ENCODE assay signal across 8 cellular contexts in the genomic region with DNA sequence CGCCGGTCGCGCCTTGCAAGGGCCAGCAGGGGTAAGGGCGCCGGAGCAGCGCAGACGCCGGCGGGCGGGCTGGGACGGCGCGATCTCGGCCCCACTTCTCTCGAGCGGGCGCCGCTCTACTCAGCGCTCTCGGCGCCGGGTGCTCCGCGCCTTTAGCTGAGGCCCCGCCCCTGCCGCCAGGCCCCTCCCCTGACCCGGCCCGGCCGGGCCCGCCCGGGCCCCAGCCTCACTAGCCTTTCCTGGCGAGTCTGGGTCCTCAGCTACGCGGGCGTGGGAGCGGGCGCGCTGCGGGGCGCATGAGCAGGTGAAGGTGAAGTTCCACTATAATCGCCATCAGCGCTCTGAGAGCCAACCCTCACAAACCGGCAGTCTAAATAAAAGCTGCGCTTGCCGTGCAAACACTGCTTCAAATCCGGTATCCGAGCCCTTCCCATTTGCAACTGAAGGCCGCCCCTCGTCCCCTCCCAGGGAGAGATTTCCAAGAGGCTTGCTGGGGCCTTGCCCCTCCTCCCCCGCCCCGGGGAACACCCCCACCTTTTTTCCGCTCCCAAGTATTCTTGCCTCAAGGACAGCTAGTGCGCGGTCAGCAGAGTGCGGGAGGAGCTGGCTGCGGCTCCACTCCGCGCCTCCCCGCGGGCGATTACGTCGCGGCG. TPM values are rescaled to one million over a fixed set of nuclear protein-coding genes. Genes with fewer than 3 reads are reported as not detected.
DNase-seq lines count a peak whose midpoint lies in the region; ATAC-seq, FAIRE-seq and TF ChIP-seq lines count a peak whose summit lies in the region.

Gene RPP25 (minus strand): TSS at position 125 of the 653 bp plus-strand sequence. CDS start 189 bp downstream, outside the sequence.

- peak; percentile 47 for TF ChIP-seq POLR2A in GM10847 (IDR thresholded peaks at IDR 0.05; ENCODE audit: extremely low read depth, insufficient read length)

- H2AFZ ChIP-seq in keratinocyte (ENCODE audit: control insufficient read depth, low read length): peak within 1 kb of the TSS; percentile 77

- no peaks in the 10 kb centered on the region for H4K20me1 ChIP-seq in keratinocyte (ENCODE audit: control insufficient read depth, extremely low read depth, insufficient read depth, low read length)

- TF ChIP-seq CTCF in keratinocyte (optimal IDR thresholded peaks at IDR 0.05 in 1 of 3, IDR thresholded peaks at IDR 0.05 in 1 of 3, conservative IDR thresholded peaks at IDR 0.05 in 1 of 3; ENCODE audit: extremely low read depth in 1 of 3, insufficient read depth in 2 of 3, low read length in 3 of 3): no peak

- H3K9me1 ChIP-seq in keratinocyte (ENCODE audit: control insufficient read depth, extremely low read depth, insufficient read depth, low read length): no peaks in the 10 kb centered on the region

- no peak within 1 kb of the TSS for H3K27ac ChIP-seq in keratinocyte (ENCODE audit: control insufficient read depth, insufficient read depth, low read length)

- H3K4me2 ChIP-seq in keratinocyte (ENCODE audit: control insufficient read depth, extremely low read depth, insufficient read depth, low read depth, low read length): peak within 1 kb of the TSS; percentile 74

- no peaks in the 10 kb centered on the region for H3K36me3 ChIP-seq in keratinocyte (ENCODE audit: control insufficient read depth in 2 of 2, extremely low read depth in 1 of 2, insufficient read depth in 2 of 2, low read length in 2 of 2)

- ATAC-seq in HG02588 (IDR thresholded peaks at IDR 0.05; ENCODE audit: unreplicated experiment): peak; percentile 79

- peak; percentile 44 for DNase-seq in NCI-H1417 treated with DMSO at 0.1 percent for 48 hours (lab: John Stamatoyannopoulos, UW)
- peak; percentile 26 to 46 (median 34) for DNase-seq in activated CD4-positive, CD25-positive, alpha-beta regulatory T cell (lab: John Stamatoyannopoulos, UW)
- DNase-seq in cerebellar cortex (ENCODE audit: low spot score): peak; percentile 56
- DNase-seq in keratinocyte (ENCODE audit: low read depth, low spot score): no peak
- peak; percentile 47 to 72 for DNase-seq in stimulated activated CD4-positive, alpha-beta T cell treated with anti-CD3 and anti-CD28 coated beads, Interleukin-12 subunit alpha, Interleukin-12 subunit beta, amount 100 ng/mL, for 24 hours (ENCODE audit: low read depth in 2 of 2)
- DNase-seq in 8988T: no peak

- dilution Hi-C loops in keratinocyte (cut with MboI; ENCODE audit: extremely low pct_ligation_motif_present, low sequenced_read_pairs): no loop called here

- peaks cover 39% of the 10 kb centered on the region for H3K27me3 ChIP-seq in keratinocyte (ENCODE audit: control insufficient read depth, extremely low read depth, insufficient read depth, low read length)

- H3K9ac ChIP-seq in keratinocyte (ENCODE audit: control insufficient read depth, extremely low read depth, insufficient read depth, low read length): peak within 1 kb of the TSS; percentile 47

- H3K4me1 ChIP-seq in keratinocyte (ENCODE audit: control insufficient read depth, extremely low read depth, insufficient read depth, low read length): peaks cover 9% of the 10 kb centered on the region

- H3K9me3 ChIP-seq in keratinocyte (ENCODE audit: control insufficient read depth, low read depth, low read length): no peaks in the 10 kb centered on the region

- H3K79me2 ChIP-seq in keratinocyte (ENCODE audit: control insufficient read depth, insufficient read depth, low read length): no peaks in the 10 kb centered on the region

- FAIRE-seq in keratinocyte (lab: Jason Lieb, UNC): no peak

- peak within 1 kb of the TSS; percentile 36 to 69 (median 51) for H3K4me3 ChIP-seq in keratinocyte (ENCODE audit: control insufficient read depth in 2 of 3, extremely low read depth in 1 of 3, insufficient read depth in 2 of 3, low read depth in 1 of 3, low read length in 3 of 3)

RNA-seq across cellular contexts. Expression of gene RPP25, which starts in this region (rescaled TPM):
- polyA plus RNA-seq in keratinocyte: 0.60 to 1.0 TPM (median 0.62 TPM) in 3 replicates
- 0.39 TPM for polyA plus RNA-seq in keratinocyte (2011; ENCODE audit: low read depth)
- polyA plus RNA-seq in keratinocyte (2011; cell fraction: cytosol; rRNA removed): 0.61 and 0.97 TPM in 2 replicates
- polyA plus RNA-seq in keratinocyte (2011; cell fraction: nucleus; rRNA removed): 0.52 and 0.69 TPM in 2 replicates
- 0.88 and 1.5 TPM in 2 replicates for polyA plus RNA-seq in keratinocyte (2012; ENCODE audit: low replicate concordance)
- 0.16 to 1.1 TPM (median 0.36 TPM) in 3 replicates for polyA minus RNA-seq in keratinocyte
- polyA minus RNA-seq in keratinocyte (2011; cell fraction: cytosol; rRNA and poly(A)+ RNA removed): 1.3 TPM
- 0.39 and 0.63 TPM in 2 replicates for polyA minus RNA-seq in keratinocyte (2011; cell fraction: nucleus; rRNA and poly(A)+ RNA removed)

Comparison
In these comparisons a context has a peak if more than half of its experiments do, and no peak if none do; other contexts are left out.
1. DNase-seq: peak in NCI-H1417 treated with DMSO at 0.1 percent for 48 hours (single experiment), activated CD4-positive, CD25-positive, alpha-beta regulatory T cell (4 of 4), cerebellar cortex (single experiment) and stimulated activated CD4-positive, alpha-beta T cell treated with anti-CD3 and anti-CD28 coated beads, Interleukin-12 subunit alpha, Interleukin-12 subunit beta, amount 100 ng/mL, for 24 hours (2 of 2); none in keratinocyte (single experiment) and 8988T (single experiment).